In genomic region chr15:90232941-90233700, GRCh38 we compare ENCODE assay signal across 8 cellular contexts. TPM values are rescaled to one million over a fixed set of nuclear protein-coding genes. Genes with fewer than 3 reads are reported as not detected.
DNase-seq lines count a peak whose midpoint lies in the region; ATAC-seq, FAIRE-seq and TF ChIP-seq lines count a peak whose summit lies in the region.

No MANE protein-coding gene starts in this region.

- H2AFZ ChIP-seq in OCI-LY7 (ENCODE audit: low read length): peak overlapping the region; percentile 56; the same call in 1 of the 2 replicates

- CTCF ChIA-PET in AG04449 (lab: Yijun Ruan, JAX) (interaction anchor here (0.9 to 4.7 kb wide), 17 partner anchors 10 to 700 kb away, joined by 3 to 59 read pairs (median 3); partner anchors contain the start of genes IDH2 and TTLL13), OCI-LY7 (lab: Charles Lee; ENCODE audit: unreplicated experiment) (interaction anchor here (0.6 to 0.8 kb wide), 2 partner anchors 61 to 873 kb away, joined by 3 read pairs; no protein-coding TSS in a partner anchor)

- POLR2A ChIA-PET in AG04449 (lab: Yijun Ruan, JAX): interaction anchor here (1.1 to 1.5 kb wide), 3 partner anchors 16 to 133 kb away, joined by 4 to 5 read pairs (median 5); partner anchors contain the start of genes SEMA4B and TTLL13
- POLR2A ChIA-PET in OCI-LY7 (lab: Charles Lee): interaction anchor here (0.5 to 3.5 kb wide), 15 partner anchors 11 to 554 kb away, joined by 3 to 23 read pairs (median 4); partner anchors contain the start of genes NGRN and SEMA4B

- H4K20me1 ChIP-seq in OCI-LY7 (ENCODE audit: insufficient read depth, low read length): no peaks in the 10 kb centered on the region

- no peak for FAIRE-seq in frontal cortex (lab: Jason Lieb, UNC)

- TF ChIP-seq POLR2A in ovary (IDR thresholded peaks at IDR 0.05): no peak

- WGBS in ovary, 3 donors: 3 to 5% (median 4%) methylated on average over 19 to 30 of the region's 30 CpGs

- intact Hi-C loops in OCI-LY7 (cut with micrococcal nuclease; ENCODE audit: unreplicated experiment) (loop anchor here (2.0 to 10.0 kb wide), 5 partner anchors 42 to 762 kb away; partner anchors contain the start of genes IDH2 and PRC1), ovary (cut with DNase I) (loop anchor here in 1 of 4 donors (5.0 kb wide), 1 partner anchor 71 kb away; no protein-coding TSS in a partner anchor)

- H3K36me3 ChIP-seq in OCI-LY7 (ENCODE audit: insufficient read depth, low read length): peaks cover 35% of the 10 kb centered on the region
- no peaks in the 10 kb centered on the region for H3K36me3 ChIP-seq in ovary

- TF ChIP-seq EP300 in ovary (IDR thresholded peaks at IDR 0.05): no peak

- H3K9me3 ChIP-seq in OCI-LY7 (ENCODE audit: low read length) (no peaks in the 10 kb centered on the region), ovary (no peaks in the 10 kb centered on the region)

- peaks cover 31% of the 10 kb centered on the region for H3K4me1 ChIP-seq in OCI-LY7 (ENCODE audit: insufficient read depth, low read length, poor library complexity, severe bottlenecking)
- H3K4me1 ChIP-seq in ovary (ENCODE audit: insufficient read depth): peaks cover 4% of the 10 kb centered on the region

- peak; percentile 50 for ATAC-seq in GM18511 (IDR thresholded peaks at IDR 0.05; ENCODE audit: unreplicated experiment)
- ATAC-seq in HG03060 (IDR thresholded peaks at IDR 0.05; ENCODE audit: low read depth, unreplicated experiment): peak; percentile 20

- no peaks in the 10 kb centered on the region for H3K27me3 ChIP-seq in ovary

- TF ChIP-seq CTCF in AG04449 (IDR thresholded peaks at IDR 0.05; ENCODE audit: insufficient read depth, low read length, missing control alignments) (peak; percentile 39), OCI-LY7 (conservative IDR thresholded peaks at IDR 0.05; ENCODE audit: low read length) (peak; percentile 62), ovary (IDR thresholded peaks at IDR 0.05) (peak; percentile 15 to 51 (median 46))

- no TSS peak for BruUV-seq in OCI-LY7 (replicated peaks; lab: Mats Ljungman, UMichigan)

- peak overlapping the region; percentile 93 for H3K4me2 ChIP-seq in OCI-LY7 (ENCODE audit: low read length)

- no peaks in the 10 kb centered on the region for H3K9me2 ChIP-seq in OCI-LY7 (ENCODE audit: insufficient read depth, low read length)

- H3K79me2 ChIP-seq in OCI-LY7 (ENCODE audit: insufficient read depth, low read depth, low read length): peaks cover 20% of the 10 kb centered on the region; the same call in 1 of the 2 replicates

- peak overlapping the region; percentile 83 for H3K4me3 ChIP-seq in AG04449 (ENCODE audit: low read depth, low read length)
- H3K4me3 ChIP-seq in OCI-LY7 (ENCODE audit: low read depth, low read length, poor library complexity, severe bottlenecking): peak overlapping the region; percentile 79
- peak overlapping the region; percentile 66 for H3K4me3 ChIP-seq in ovary

- H3K27ac ChIP-seq in OCI-LY7 (ENCODE audit: low read depth, low read length, poor library complexity, severe bottlenecking): peak overlapping the region; percentile 73
- H3K27ac ChIP-seq in ovary: peak overlapping the region; percentile 47 to 77

- DNase-seq in AG04449 (ENCODE audit: low read depth, low spot score) (no peak), OCI-LY7 (ENCODE audit: low spot score) (peak; percentile 76), frontal cortex (ENCODE audit: low spot score in 2 of 2) (peak; percentile 49), ovary (peak in 1 of 5 donors; percentile 52), ureter (ENCODE audit: low spot score) (peak; percentile 76)
- DNase-seq in activated T-helper 9 cell treated with anti-CD3 and anti-CD28 coated beads, Interleukin-2, amount 50 U/mL, for 16 hours (ENCODE audit: low read depth): peak; percentile 42

RNA-seq across cellular contexts. Expression of gene CIB1, which starts 0.6 kb away (rescaled TPM):
- total RNA-seq in OCI-LY7 (2014; rRNA removed; shearing (Covaris generic)): 52.8 and 53.2 TPM in 2 replicates
- 54.5 and 66.0 TPM in 2 replicates for total RNA-seq in OCI-LY7 (2022)
- 3.7 TPM for total RNA-seq in frontal cortex
- total RNA-seq in ovary: 10 to 100 TPM; 18.5 to 68.8 (median 45.0) TPM
- 10 to 100 TPM; 40.2 to 53.6 TPM for polyA plus RNA-seq in ovary
- total RNA-seq in ureter: 104 TPM

RNA-seq across cellular contexts. Expression of gene GDPGP1, which starts 0.9 kb away (rescaled TPM):
- 8.1 and 22.3 TPM in 2 replicates for total RNA-seq in OCI-LY7 (2014; rRNA removed; shearing (Covaris generic))
- 12.1 and 12.9 TPM in 2 replicates for total RNA-seq in OCI-LY7 (2022)
- 4.9 TPM for total RNA-seq in frontal cortex
- total RNA-seq in ovary: 1 to 10 TPM; 2.5 to 9.3 (median 8.3) TPM
- polyA plus RNA-seq in ovary: 1 to 10 TPM; 2.0 to 3.0 TPM
- 16.9 TPM for total RNA-seq in ureter

RNA-seq across cellular contexts. Expression of gene TTLL13, which starts 16.2 kb away (rescaled TPM):
- 0.57 and 0.88 TPM in 2 replicates for total RNA-seq in OCI-LY7 (2014; rRNA removed; shearing (Covaris generic))
- total RNA-seq in OCI-LY7 (2022) (0.77 and 1.3 TPM in 2 replicates), frontal cortex (under 0.01 TPM), ovary (under 1 TPM in 3 of 7 donors, not detected in 4; 0.10 to 0.15 (median 0.13) TPM), ureter (0.36 TPM)
- under 1 TPM; 0.04 to 0.33 TPM for polyA plus RNA-seq in ovary

RNA-seq across cellular contexts. Expression of gene SEMA4B, which starts 32.0 kb away (rescaled TPM):
- 21.9 and 44.1 TPM in 2 replicates for total RNA-seq in OCI-LY7 (2014; rRNA removed; shearing (Covaris generic))
- 34.9 and 38.2 TPM in 2 replicates for total RNA-seq in OCI-LY7 (2022)
- total RNA-seq in frontal cortex: 35.5 TPM
- total RNA-seq in ovary: 10 to 100 TPM; 25.3 to 83.8 (median 51.0) TPM
- 10 to 100 TPM; 12.4 to 24.4 TPM for polyA plus RNA-seq in ovary
- 183 TPM for total RNA-seq in ureter

RNA-seq across cellular contexts. Expression of gene NGRN, which starts 32.4 kb away (rescaled TPM):
- total RNA-seq in OCI-LY7 (2014; rRNA removed; shearing (Covaris generic)): 65.0 and 72.8 TPM in 2 replicates
- 40.0 and 44.4 TPM in 2 replicates for total RNA-seq in OCI-LY7 (2022)
- 226 TPM for total RNA-seq in frontal cortex
- 100 to 1,000 TPM in 3 of 7 donors, 10 to 100 TPM in 4; 52.8 to 111 (median 86.0) TPM for total RNA-seq in ovary
- 100 to 1,000 TPM in 1 of 2 donors, 10 to 100 TPM in 1; 69.8 to 112 TPM for polyA plus RNA-seq in ovary
- total RNA-seq in ureter: 98.5 TPM
